ENCODE assay signal across 10 cellular contexts in the genomic region with DNA sequence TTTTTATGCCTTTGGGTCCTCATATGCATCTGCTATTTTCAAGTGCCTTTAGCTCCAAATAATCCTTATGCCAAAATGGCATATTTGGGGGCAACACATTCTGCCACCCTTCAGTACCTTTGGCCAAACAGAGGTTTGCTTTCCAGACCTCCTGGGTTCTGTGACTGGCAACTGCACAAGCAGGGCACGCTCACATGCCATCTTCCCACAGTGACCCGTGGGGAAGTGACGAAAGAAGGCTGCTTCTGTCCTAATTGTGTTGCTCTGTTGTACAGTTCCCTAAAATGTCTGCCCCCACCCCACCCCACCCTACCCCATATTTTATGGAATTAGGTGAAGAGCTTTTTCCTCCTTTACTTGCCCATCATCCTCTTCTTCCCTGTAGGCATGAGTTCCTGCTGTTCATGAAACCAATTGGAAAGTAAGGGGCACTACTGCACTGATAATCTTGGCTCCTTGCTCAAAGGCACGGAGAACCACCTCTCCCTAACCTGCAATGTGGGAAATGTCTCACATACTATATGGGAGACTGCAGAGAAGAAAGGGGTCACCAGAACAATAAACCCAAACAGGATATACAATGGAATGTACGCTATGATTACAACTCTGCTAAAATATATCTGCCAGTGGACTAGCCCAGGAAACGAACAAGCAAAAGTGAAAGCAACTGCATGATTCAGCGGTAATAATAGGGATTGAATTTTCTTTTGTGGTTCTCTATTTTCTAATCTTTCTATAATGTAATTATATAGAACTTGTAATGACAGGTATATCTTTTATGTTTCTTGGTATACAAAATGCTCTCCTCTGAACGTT. TPM values are rescaled to one million over a fixed set of nuclear protein-coding genes. Genes with fewer than 3 reads are reported as not detected.
A peak's percentile ranks its signal among the peaks of the same experiment; 100 is the strongest.
DNase-seq lines count a peak whose midpoint lies in the region; ATAC-seq and TF ChIP-seq lines count a peak whose summit lies in the region.
"Had no signal": no experiment of that assay in that cellular context is flagged by ENCODE, and none has a peak within 500 bp of the region (broad histone marks: within the 10 kb centered on the region; RNA-seq: fewer than 3 reads in every experiment).

No MANE protein-coding gene starts in this region.

- H3K27me3 ChIP-seq in skeletal muscle satellite cell (ENCODE audit: control insufficient read depth, insufficient read depth, low read length): peaks cover 18% of the 10 kb centered on the region

- POLR2A ChIA-PET in activated CD4-positive, alpha-beta memory T cell treated with anti-CD3 and anti-CD28 coated beads for 36 hours (lab: Charles Lee): interaction anchor here (0.7 kb wide), 1 partner anchor 54 kb away, joined by 3 read pairs; no protein-coding TSS in a partner anchor

- TF ChIP-seq CTCF in fibroblast of mammary gland (conservative IDR thresholded peaks at IDR 0.05; ENCODE audit: control insufficient read depth, insufficient read depth, low read depth, low read length) (no peak), GM10266 (IDR thresholded peaks at IDR 0.05; ENCODE audit: control insufficient read depth, insufficient read depth, low read depth, missing control alignments) (no peak)

- H3K4me3 Mint-ChIP-seq in activated CD4-positive, alpha-beta memory T cell treated with anti-CD3 and anti-CD28 coated beads for 36 hours: peak overlapping the region; percentile 77

- H3K9me3 Mint-ChIP-seq in activated CD4-positive, alpha-beta memory T cell treated with anti-CD3 and anti-CD28 coated beads for 36 hours: no peaks in the 10 kb centered on the region

- ATAC-seq in HG03442 (IDR thresholded peaks at IDR 0.05; ENCODE audit: unreplicated experiment): no peak

- DNase-seq in AML-193 (lab: John Stamatoyannopoulos, UW) (peak; percentile 88 to 89), fibroblast of mammary gland (ENCODE audit: low read depth) (peak; percentile 25), iPS-NIHi7 (ENCODE audit: extremely low spot score) (no peak), GM10266 (ENCODE audit: extremely low spot score) (no peak)
- DNase-seq in activated CD4-positive, alpha-beta memory T cell treated with anti-CD3 and anti-CD28 coated beads for 36 hours: peak; percentile 73

- CTCF ChIA-PET in activated CD4-positive, alpha-beta memory T cell treated with anti-CD3 and anti-CD28 coated beads for 36 hours (lab: Charles Lee): interaction anchor here (1.0 to 9.2 kb wide), 4 partner anchors 207 to 233 kb away, joined by 3 to 177 read pairs (median 6); no protein-coding TSS in a partner anchor

- no peaks in the 10 kb centered on the region for H3K27me3 Mint-ChIP-seq in activated CD4-positive, alpha-beta memory T cell treated with anti-CD3 and anti-CD28 coated beads for 36 hours

- H3K36me3 Mint-ChIP-seq in activated CD4-positive, alpha-beta memory T cell treated with anti-CD3 and anti-CD28 coated beads for 36 hours: peaks cover 18% of the 10 kb centered on the region

- intact Hi-C loops in activated CD4-positive, alpha-beta memory T cell treated with anti-CD3 and anti-CD28 coated beads for 36 hours (cut with micrococcal nuclease): loop anchor here (1.0 to 2.0 kb wide), 2 partner anchors 28 to 46 kb away; partner anchors contain the start of gene AP2B1

- H3K4me1 ChIP-seq in skeletal muscle satellite cell (ENCODE audit: control insufficient read depth, insufficient read depth, low read length): no peaks in the 10 kb centered on the region

- peak overlapping the region; percentile 96 for H3K27ac ChIP-seq in KOPT-K1 (ENCODE audit: low read depth, low read length, poor library complexity, severe bottlenecking)
- H3K27ac ChIP-seq: cardiac muscle cell had no signal

- peak overlapping the region; percentile 97 for H3K27ac Mint-ChIP-seq in activated CD4-positive, alpha-beta memory T cell treated with anti-CD3 and anti-CD28 coated beads for 36 hours

- H3K4me3 ChIP-seq in fibroblast of mammary gland (ENCODE audit: control insufficient read depth, low read depth, low read length): no peak overlapping the region
- peak overlapping the region; percentile 60 for H3K4me3 ChIP-seq in skeletal muscle satellite cell (ENCODE audit: low read length)
- H3K4me3 ChIP-seq: cardiac muscle cell had no signal

- no peaks in the 10 kb centered on the region for H3K36me3 ChIP-seq in KOPT-K1 (ENCODE audit: insufficient read depth, low read length)
- no peaks in the 10 kb centered on the region for H3K36me3 ChIP-seq in skeletal muscle satellite cell (ENCODE audit: insufficient read depth, low read length)
- H3K36me3 ChIP-seq: cardiac muscle cell had no signal

- H3K4me2 ChIP-seq in skeletal muscle satellite cell (ENCODE audit: low read length): peak overlapping the region; percentile 79

- no peaks in the 10 kb centered on the region for H3K9me3 ChIP-seq in KOPT-K1 (ENCODE audit: insufficient read depth, low read length, poor library complexity, severe bottlenecking)
- H3K9me3 ChIP-seq in skeletal muscle satellite cell (replicated peaks; ENCODE audit: low read length): no peaks in the 10 kb centered on the region

- peaks cover 39% of the 10 kb centered on the region for H3K4me1 Mint-ChIP-seq in activated CD4-positive, alpha-beta memory T cell treated with anti-CD3 and anti-CD28 coated beads for 36 hours (ENCODE audit: low read depth)

- no peak overlapping the region for H3K9ac ChIP-seq in skeletal muscle satellite cell (ENCODE audit: low read depth, low read length)

RNA-seq across cellular contexts. Expression of gene SLFN12L, which starts 3.3 kb away (rescaled TPM):
- total RNA-seq in activated CD4-positive, alpha-beta memory T cell treated with anti-CD3 and anti-CD28 coated beads for 36 hours: 10 to 100 TPM; 34.5 to 39.0 TPM
- 0.25 TPM in 1 of 2 replicates, not detected in the other for total RNA-seq in skeletal muscle satellite cell (2012; rRNA removed)
- total RNA-seq: cardiac muscle cell had no signal

RNA-seq across cellular contexts. Expression of gene SLFN14, which starts 19.8 kb away (rescaled TPM):
- total RNA-seq in activated CD4-positive, alpha-beta memory T cell treated with anti-CD3 and anti-CD28 coated beads for 36 hours: not detected
- total RNA-seq in skeletal muscle satellite cell (2012; rRNA removed): not detected in 2 replicates
- total RNA-seq: subcutaneous adipose tissue had no signal

RNA-seq across cellular contexts. Expression of gene PEX12, which starts 37.6 kb away (rescaled TPM):
- 1 to 10 TPM; 4.9 to 6.0 TPM for total RNA-seq in activated CD4-positive, alpha-beta memory T cell treated with anti-CD3 and anti-CD28 coated beads for 36 hours
- total RNA-seq in skeletal muscle satellite cell (2012; rRNA removed): 7.1 and 9.2 TPM in 2 replicates

RNA-seq across cellular contexts. Expression of gene AP2B1, which starts 46.3 kb away (rescaled TPM):
- 100 to 1,000 TPM; 187 to 192 TPM for total RNA-seq in activated CD4-positive, alpha-beta memory T cell treated with anti-CD3 and anti-CD28 coated beads for 36 hours
- 74.5 and 75.4 TPM in 2 replicates for total RNA-seq in skeletal muscle satellite cell (2012; rRNA removed)

Comparison
In these comparisons a context has a peak if more than half of its experiments do, and no peak if none do; other contexts are left out.
1. DNase-seq: peak in AML-193 (2 of 2), activated CD4-positive, alpha-beta memory T cell treated with anti-CD3 and anti-CD28 coated beads for 36 hours (single experiment) and fibroblast of mammary gland (single experiment); none in iPS-NIHi7 (single experiment) and GM10266 (single experiment).